10 cellular contexts compared by ENCODE assay signal in the genomic region with DNA sequence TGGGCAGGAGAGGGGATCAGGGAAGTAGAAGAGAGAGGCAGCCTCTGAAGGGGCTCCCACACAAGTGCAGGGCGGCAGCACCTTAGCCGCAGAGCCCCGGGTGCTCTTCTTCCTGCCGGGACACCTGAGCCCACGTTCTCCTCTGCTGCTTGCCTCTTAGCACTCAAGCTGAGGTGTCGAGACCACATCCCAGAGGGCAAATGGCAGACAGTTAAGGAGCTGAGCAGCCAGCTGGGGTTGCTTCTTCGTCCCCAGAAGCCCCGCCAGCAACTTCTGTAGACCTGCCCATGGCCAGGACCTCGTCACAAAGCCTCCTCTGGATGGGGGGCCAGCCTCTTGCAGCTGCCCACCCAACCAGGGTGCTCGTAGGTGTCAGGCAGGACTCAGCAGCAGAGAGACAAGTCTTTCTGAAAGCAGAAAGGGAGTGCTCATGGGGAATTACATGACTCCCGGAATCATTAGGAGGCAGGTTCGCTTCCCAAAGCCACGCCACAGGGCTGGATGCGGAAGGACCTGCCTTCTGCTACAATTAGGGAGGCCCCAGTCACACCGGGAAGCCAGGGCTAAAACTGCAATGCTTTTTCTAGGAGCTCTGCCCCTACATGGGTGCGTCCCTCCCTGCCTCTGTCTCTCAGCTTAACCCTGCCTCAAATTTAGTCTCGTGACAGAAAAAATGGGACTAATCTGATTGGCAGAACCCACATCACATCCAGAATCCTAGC.
DNase-seq lines count a peak whose midpoint lies in the region; ATAC-seq and TF ChIP-seq lines count a peak whose summit lies in the region.
"Had no signal": no experiment of that assay in that cellular context is flagged by ENCODE, and none has a peak within 500 bp of the region (broad histone marks: within the 10 kb centered on the region; RNA-seq: fewer than 3 reads in every experiment).

No MANE protein-coding gene starts in this region.

- no peak for TF ChIP-seq CTCF in foreskin fibroblast (IDR thresholded peaks at IDR 0.05; ENCODE audit: low read depth, low read length)

- peak; percentile 47 for ATAC-seq in left colon

- H3K27ac Mint-ChIP-seq in activated T-helper 1 cell treated with anti-CD3 and anti-CD28 coated beads, Interleukin-12 subunit alpha, Interleukin-12 subunit beta, Interleukin-2, Interleukin-4 antibody, amounts not matched to agents 30 ng/mL and 10 ng/mL and 1 ng/mL, durations not matched to agents 14 hours and 24 hours and 36 hours, result no peak overlapping the region

- H3K4me3 Mint-ChIP-seq in activated T-helper 1 cell treated with anti-CD3 and anti-CD28 coated beads, Interleukin-12 subunit alpha, Interleukin-12 subunit beta, Interleukin-2, Interleukin-4 antibody, amounts not matched to agents 30 ng/mL and 10 ng/mL and 1 ng/mL, durations not matched to agents 14 hours and 24 hours and 36 hours, result no peak overlapping the region

- peak; percentile 11 for DNase-seq in stimulated activated CD4-positive, alpha-beta T cell treated with anti-CD3 and anti-CD28 coated beads, Interleukin-12 subunit alpha, Interleukin-12 subunit beta, amount 100 ng/mL, for 4 hours
- no peak for DNase-seq in stimulated activated CD4-positive, alpha-beta T cell treated with anti-CD3 and anti-CD28 coated beads, Interleukin-2, amount 100 ng/mL, for 24 hours
- DNase-seq in activated effector memory CD4-positive, alpha-beta T cell treated with Interleukin-2 at 50 U/mL for 16 hours, result peak; percentile 14
- DNase-seq in left colon (no peak), substantia nigra (lab: John Stamatoyannopoulos, UW) (no peak), foreskin fibroblast (no peak), OCI-M2 (lab: John Stamatoyannopoulos, UW; ENCODE audit: unreplicated experiment) (no peak)
- no peak for DNase-seq in activated T-helper 1 cell treated with anti-CD3 and anti-CD28 coated beads, Interleukin-12 subunit alpha, Interleukin-12 subunit beta, Interleukin-2, Interleukin-4 antibody, amounts not matched to agents 30 ng/mL and 10 ng/mL and 1 ng/mL, durations not matched to agents 14 hours and 24 hours and 36 hours (ENCODE audit: low spot score)
- DNase-seq: naive B cell had no signal

- H3K4me3 ChIP-seq in foreskin fibroblast (ENCODE audit: low read depth in 1 of 2, low read length in 2 of 2), result no peak overlapping the region

- peak overlapping the region; percentile 91 for H3K27ac ChIP-seq in substantia nigra (ENCODE audit: low read depth, low read length, poor library complexity, severe bottlenecking)
- H3K27ac ChIP-seq: KMS-11 had no signal

- intact Hi-C loops in left colon (cut with DNase I, micrococcal nuclease), result no loop called here
- intact Hi-C loops in activated T-helper 1 cell treated with anti-CD3 and anti-CD28 coated beads, Interleukin-12 subunit alpha, Interleukin-12 subunit beta, Interleukin-2, Interleukin-4 antibody, amounts not matched to agents 30 ng/mL and 10 ng/mL and 1 ng/mL, durations not matched to agents 14 hours and 24 hours and 36 hours (cut with micrococcal nuclease), result no loop called here

- H3K4me1 Mint-ChIP-seq in activated T-helper 1 cell treated with anti-CD3 and anti-CD28 coated beads, Interleukin-12 subunit alpha, Interleukin-12 subunit beta, Interleukin-2, Interleukin-4 antibody, amounts not matched to agents 30 ng/mL and 10 ng/mL and 1 ng/mL, durations not matched to agents 14 hours and 24 hours and 36 hours (ENCODE audit: low read depth), result peaks cover 35% of the 10 kb centered on the region

- peaks cover 2% of the 10 kb centered on the region for H3K36me3 Mint-ChIP-seq in activated T-helper 1 cell treated with anti-CD3 and anti-CD28 coated beads, Interleukin-12 subunit alpha, Interleukin-12 subunit beta, Interleukin-2, Interleukin-4 antibody, amounts not matched to agents 30 ng/mL and 10 ng/mL and 1 ng/mL, durations not matched to agents 14 hours and 24 hours and 36 hours (ENCODE audit: low read depth)

- peaks cover 11% of the 10 kb centered on the region for H3K9me3 Mint-ChIP-seq in activated T-helper 1 cell treated with anti-CD3 and anti-CD28 coated beads, Interleukin-12 subunit alpha, Interleukin-12 subunit beta, Interleukin-2, Interleukin-4 antibody, amounts not matched to agents 30 ng/mL and 10 ng/mL and 1 ng/mL, durations not matched to agents 14 hours and 24 hours and 36 hours

- H3K27me3 Mint-ChIP-seq in activated T-helper 1 cell treated with anti-CD3 and anti-CD28 coated beads, Interleukin-12 subunit alpha, Interleukin-12 subunit beta, Interleukin-2, Interleukin-4 antibody, amounts not matched to agents 30 ng/mL and 10 ng/mL and 1 ng/mL, durations not matched to agents 14 hours and 24 hours and 36 hours (ENCODE audit: insufficient read depth), result peaks cover 47% of the 10 kb centered on the region

Comparison
In these comparisons a context has a peak if more than half of its experiments do, and no peak if none do; other contexts are left out.
1. DNase-seq: peak in stimulated activated CD4-positive, alpha-beta T cell treated with anti-CD3 and anti-CD28 coated beads, Interleukin-12 subunit alpha, Interleukin-12 subunit beta, amount 100 ng/mL, for 4 hours (single experiment) and activated effector memory CD4-positive, alpha-beta T cell treated with Interleukin-2 at 50 U/mL for 16 hours (single experiment); none in stimulated activated CD4-positive, alpha-beta T cell treated with anti-CD3 and anti-CD28 coated beads, Interleukin-2, amount 100 ng/mL, for 24 hours (0 of 2), left colon (0 of 2), substantia nigra (0 of 49), foreskin fibroblast (0 of 2), OCI-M2 (single experiment) and activated T-helper 1 cell treated with anti-CD3 and anti-CD28 coated beads, Interleukin-12 subunit alpha, Interleukin-12 subunit beta, Interleukin-2, Interleukin-4 antibody, amounts not matched to agents 30 ng/mL and 10 ng/mL and 1 ng/mL, durations not matched to agents 14 hours and 24 hours and 36 hours (single experiment).